19 cellular contexts compared by ENCODE assay signal in genomic region chr3:42152193-42152592, GRCh38.
A peak's percentile ranks its signal among the peaks of the same experiment; 100 is the strongest.
DNase-seq lines count a peak whose midpoint lies in the region; ATAC-seq, FAIRE-seq and TF ChIP-seq lines count a peak whose summit lies in the region.
"Had no signal": no experiment of that assay in that cellular context is flagged by ENCODE, and none has a peak within 500 bp of the region (broad histone marks: within the 10 kb centered on the region; RNA-seq: fewer than 3 reads in every experiment).

No MANE protein-coding gene starts in this region.

- no TSS peak for BruUV-seq in GM12878 (replicated peaks; lab: Mats Ljungman, UMichigan)

- H2AFZ ChIP-seq in GM12878 (ENCODE audit: control insufficient read depth, low read depth, low read length) (no peak overlapping the region), neural cell (ENCODE audit: low read depth, low read length) (no peak overlapping the region)
- H2AFZ ChIP-seq: GM23248 had no signal

- ATAC-seq in GM12878 (no peak), HG02973 (IDR thresholded peaks at IDR 0.05; ENCODE audit: unreplicated experiment) (no peak)
- ATAC-seq in stimulated activated naive B cell treated with anti-CD40 and anti-IgM and Interleukin-4, amounts not matched to agents 10 μg/mL and 1 μg/mL and 100 μg/mL, for 72 hours (replicated peaks) = no peak
- ATAC-seq: A549; CD8-positive, alpha-beta T cell; HCT116 had no signal

- peak overlapping the region; percentile 42 for H3K27ac Mint-ChIP-seq in stimulated activated naive B cell treated with anti-CD40 and anti-IgM and Interleukin-4, amounts not matched to agents 10 μg/mL and 1 μg/mL and 100 μg/mL, for 72 hours
- H3K27ac Mint-ChIP-seq: CD14-positive monocyte; CD8-positive, alpha-beta T cell had no signal

- TF ChIP-seq EP300 in GM12878 (IDR thresholded peaks at IDR 0.05; ENCODE audit: borderline replicate concordance in 1 of 2, control insufficient read depth in 1 of 2, low read depth in 2 of 2, low read length in 2 of 2) (no peak), neural cell (conservative IDR thresholded peaks at IDR 0.05; ENCODE audit: poor library complexity, severe bottlenecking) (no peak)

- peaks cover 23 to 41% of the 10 kb centered on the region in 2 donors for H3K36me3 Mint-ChIP-seq in stimulated activated naive B cell treated with anti-CD40 and anti-IgM and Interleukin-4, amounts not matched to agents 10 μg/mL and 1 μg/mL and 100 μg/mL, for 72 hours
- H3K36me3 Mint-ChIP-seq: CD8-positive, alpha-beta T cell had no signal

- CTCF ChIA-PET in GM12878 (lab: Yijun Ruan, JAX) (interaction anchor here (2.6 kb wide), 1 partner anchor 39 kb away, joined by 10 read pairs; no protein-coding TSS in a partner anchor), RWPE1 (lab: Yijun Ruan, JAX) (no interaction called here)

- no peaks in the 10 kb centered on the region for H3K9me3 Mint-ChIP-seq in stimulated activated naive B cell treated with anti-CD40 and anti-IgM and Interleukin-4, amounts not matched to agents 10 μg/mL and 1 μg/mL and 100 μg/mL, for 72 hours
- H3K9me3 Mint-ChIP-seq: CD14-positive monocyte; CD8-positive, alpha-beta T cell had no signal

- intact Hi-C loops in GM12878 (cut with micrococcal nuclease; ENCODE audit: unreplicated experiment) (no loop called here), tibial artery (cut with DNase I; ENCODE audit: low total_unique reads) (no loop called here)

- H3K4me3 Mint-ChIP-seq in stimulated activated naive B cell treated with anti-CD40 and anti-IgM and Interleukin-4, amounts not matched to agents 10 μg/mL and 1 μg/mL and 100 μg/mL, for 72 hours = no peak overlapping the region
- H3K4me3 Mint-ChIP-seq: CD14-positive monocyte; CD8-positive, alpha-beta T cell had no signal

- H3K4me3 ChIP-seq in LNCaP clone FGC (ENCODE audit: low read depth, low read length) (peak overlapping the region; percentile 5; the same call in 1 of the 2 replicates), GM12878 (no peak overlapping the region), neural cell (ENCODE audit: low read length) (peak overlapping the region; percentile 70), tibial artery (no peak overlapping the region)
- H3K4me3 ChIP-seq: A549, GM23248 had no signal

- peaks cover 4% of the 10 kb centered on the region; the same call in 1 of the 2 replicates for H3K4me1 ChIP-seq in GM12878 (ENCODE audit: control insufficient read depth, insufficient read depth, low read length)
- peaks cover 0 to 26% (median 8%) of the 10 kb centered on the region in 4 donors for H3K4me1 ChIP-seq in tibial artery
- H3K4me1 ChIP-seq: BE2C had no signal

- no peak for TF ChIP-seq POLR2A in GM12878 (IDR thresholded peaks at IDR 0.05; ENCODE audit: low read depth, low read length)

- DNase-seq in LNCaP clone FGC (ENCODE audit: low read depth) (no peak), GM12878 (ENCODE audit: low read depth, low spot score) (no peak), NCI-H82 (lab: John Stamatoyannopoulos, UW) (no peak), tibial artery (no peak), RWPE1 (ENCODE audit: low spot score) (no peak)
- no peak for DNase-seq in stimulated activated naive B cell treated with anti-CD40 and anti-IgM and Interleukin-4, amounts not matched to agents 10 μg/mL and 1 μg/mL and 100 μg/mL, for 72 hours
- DNase-seq: BE2C; CD8-positive, alpha-beta T cell; COR-L47; DND-41; GDM1 had no signal

- POLR2A ChIA-PET in GM12878 (lab: Charles Lee) (no interaction called here), RWPE1 (lab: Yijun Ruan, JAX; ENCODE audit: low non-redundant PET) (no interaction called here)

- H3F3A ChIP-seq in neural cell (ENCODE audit: insufficient read depth, low read length, poor library complexity, severe bottlenecking) = no peaks in the 10 kb centered on the region

- H4K20me1 ChIP-seq in GM12878 (ENCODE audit: control insufficient read depth, insufficient read depth) = no peaks in the 10 kb centered on the region
- H4K20me1 ChIP-seq in neural cell (ENCODE audit: insufficient read depth) = no peaks in the 10 kb centered on the region

- H3K9ac ChIP-seq in GM12878 (ENCODE audit: control insufficient read depth, insufficient read depth, low read length) (no peak overlapping the region), neural cell (ENCODE audit: low read length) (no peak overlapping the region)
- H3K9ac ChIP-seq: GM23248 had no signal

- H3K36me3 ChIP-seq in GM12878 (ENCODE audit: control insufficient read depth in 2 of 2, insufficient read depth in 2 of 2, low read length in 1 of 2) (0 out of 4 replicates have a peak, but pooled peaks cover 0 to 3% of the 10 kb centered on the region in 2 experiments), neural cell (ENCODE audit: insufficient read depth, low read length) (no peaks in the 10 kb centered on the region), tibial artery (no peaks in the 10 kb centered on the region)
- H3K36me3 ChIP-seq: BE2C had no signal

- H3K27me3 Mint-ChIP-seq in stimulated activated naive B cell treated with anti-CD40 and anti-IgM and Interleukin-4, amounts not matched to agents 10 μg/mL and 1 μg/mL and 100 μg/mL, for 72 hours = no peaks in the 10 kb centered on the region

- H3K27me3 ChIP-seq in GM12878 (replicated peaks in 1 of 2; ENCODE audit: control insufficient read depth in 2 of 2, insufficient read depth in 2 of 2, low read length in 1 of 2) (no peaks in the 10 kb centered on the region), neural cell (ENCODE audit: insufficient read depth, low read depth, low read length) (no peaks in the 10 kb centered on the region), tibial artery (no peaks in the 10 kb centered on the region)
- H3K27me3 ChIP-seq: BE2C had no signal

- H3K27ac ChIP-seq in GM12878 (ENCODE audit: control insufficient read depth, insufficient read depth) = no peak overlapping the region
- H3K27ac ChIP-seq in neural cell (ENCODE audit: low read length) = no peak overlapping the region
- no peak overlapping the region for H3K27ac ChIP-seq in tibial artery
- no peak overlapping the region for H3K27ac ChIP-seq in RWPE1
- H3K27ac ChIP-seq: A549, GM23248 had no signal

- H3K79me2 ChIP-seq in GM12878 (ENCODE audit: control insufficient read depth, insufficient read depth, low read length) (peaks cover 14% of the 10 kb centered on the region), neural cell (replicated peaks; ENCODE audit: insufficient read depth, low read length) (peaks cover 66% of the 10 kb centered on the region)

- H3K4me1 Mint-ChIP-seq in stimulated activated naive B cell treated with anti-CD40 and anti-IgM and Interleukin-4, amounts not matched to agents 10 μg/mL and 1 μg/mL and 100 μg/mL, for 72 hours = peaks cover 40 to 61% of the 10 kb centered on the region in 2 donors

- no peak overlapping the region for H3K4me2 ChIP-seq in GM12878 (ENCODE audit: control insufficient read depth, insufficient read depth)
- peak overlapping the region; percentile 95 for H3K4me2 ChIP-seq in neural cell (ENCODE audit: low read length)
- H3K4me2 ChIP-seq: A549 had no signal

- no peaks in the 10 kb centered on the region for H3K9me3 ChIP-seq in GM12878 (replicated peaks; ENCODE audit: control insufficient read depth, insufficient read depth, low read length)
- no peaks in the 10 kb centered on the region for H3K9me3 ChIP-seq in neural cell (ENCODE audit: low read length)
- H3K9me3 ChIP-seq in tibial artery = no peaks in the 10 kb centered on the region
- H3K9me3 ChIP-seq: A549, BE2C had no signal

- no peaks in the 10 kb centered on the region for H3K9me2 ChIP-seq in neural cell (ENCODE audit: insufficient read depth, low read length)

- FAIRE-seq in GM12878 (lab: Jason Lieb, UNC) = no peak
- FAIRE-seq: A549, H54, HTR-8/SVneo had no signal

- WGBS in GM12878 (ENCODE audit: insufficient coverage, insufficient replicate concordance, low lambda C conversion rate, missing lambda C conversion rate) = 85% methylated on average over 5 of the region's 5 CpGs

- SMC1A ChIA-PET in GM12878 (lab: Charles Lee; ENCODE audit: uncharacterized antibody, unreplicated experiment) = interaction anchor here (3.0 kb wide), 1 partner anchor 39 kb away, joined by 8 read pairs; no protein-coding TSS in a partner anchor

- RAD21 ChIA-PET in GM12878 (lab: Charles Lee; ENCODE audit: unreplicated experiment) = no interaction called here

- TF ChIP-seq CTCF in LNCaP clone FGC (IDR thresholded peaks at IDR 0.05; ENCODE audit: control insufficient read depth, extremely low read depth, insufficient read depth) = no peak
- no peak for TF ChIP-seq CTCF in GM12878 (IDR thresholded peaks at IDR 0.05 in 2 of 3, conservative IDR thresholded peaks at IDR 0.05 in 1 of 3; ENCODE audit: control insufficient read depth in 2 of 3, extremely low read depth in 1 of 3, insufficient read depth in 1 of 3, low read depth in 3 of 3, low read length in 3 of 3)
- no peak for TF ChIP-seq CTCF in neural cell (IDR thresholded peaks at IDR 0.05; ENCODE audit: poor library complexity, severe bottlenecking)
- TF ChIP-seq CTCF in tibial artery (IDR thresholded peaks at IDR 0.05) = no peak
- no peak for TF ChIP-seq CTCF in RWPE1 (conservative IDR thresholded peaks at IDR 0.05; ENCODE audit: low read depth)

- in situ Hi-C loops in GM12878 (cut with MboI) = no loop called here

- TF ChIP-seq RAD21 in GM12878 (IDR thresholded peaks at IDR 0.05; ENCODE audit: insufficient read depth, low read depth, low read length) (no peak), neural cell (conservative IDR thresholded peaks at IDR 0.05) (no peak)

TF ChIP-seq in neural cell, 6 proteins besides CTCF, POLR2A, EP300 and RAD21 (continues in another document):
- no peak for TF ChIP-seq REST (IDR thresholded peaks at IDR 0.05; ENCODE audit: borderline replicate concordance)
- no peak for TF ChIP-seq POLR2AphosphoS5 (IDR thresholded peaks at IDR 0.05)

Comparison
In these comparisons a context has a peak if more than half of its experiments do, and no peak if none do; other contexts are left out.
1. H3K4me3 ChIP-seq: peak in LNCaP clone FGC (single experiment) and neural cell (single experiment); none in GM12878 (single experiment) and tibial artery (0 of 2).